8 cellular contexts compared by ENCODE assay signal in the genomic region with DNA sequence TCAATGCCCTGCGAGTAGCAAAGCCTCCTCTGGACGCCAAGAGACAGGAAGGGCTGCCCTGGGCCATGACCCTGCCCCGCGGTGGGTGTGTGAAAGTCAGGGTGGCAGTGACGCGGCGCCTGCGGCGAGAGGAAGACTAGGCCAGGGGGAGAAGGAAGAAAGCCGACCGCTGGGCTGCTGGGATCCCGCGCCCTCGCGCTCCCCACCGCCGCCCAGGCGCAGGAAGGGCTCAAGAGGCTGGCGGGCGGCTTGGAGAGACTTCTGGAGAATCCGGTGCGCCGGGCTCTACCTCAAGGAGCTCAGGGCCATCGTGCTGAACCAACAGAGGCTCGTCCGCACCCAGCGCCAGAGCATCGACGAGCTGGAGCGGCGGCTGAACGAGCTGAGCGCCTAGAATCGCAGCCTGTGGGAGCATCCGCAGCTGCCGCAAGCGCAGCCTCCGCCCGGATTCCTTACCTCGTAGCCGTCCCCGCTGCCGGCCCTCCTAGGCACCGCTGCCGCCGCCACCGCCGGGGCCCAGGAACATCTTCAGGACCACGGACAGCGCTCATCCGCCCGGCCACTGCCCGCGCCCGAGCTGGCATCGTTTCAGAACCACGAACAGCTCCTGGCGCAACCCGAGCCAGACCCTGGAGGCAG.
A peak's percentile ranks its signal among the peaks of the same experiment; 100 is the strongest.
DNase-seq lines count a peak whose midpoint lies in the region; ATAC-seq and TF ChIP-seq lines count a peak whose summit lies in the region.

No MANE protein-coding gene starts in this region.

- no peaks in the 10 kb centered on the region for H3K36me3 ChIP-seq in lower lobe of right lung

- no peaks in the 10 kb centered on the region for H3K4me1 ChIP-seq in lower lobe of right lung

- peaks cover 16% of the 10 kb centered on the region for H3K27me3 ChIP-seq in lower lobe of right lung (ENCODE audit: low read depth)

- intact Hi-C loops in lower lobe of right lung (cut with DNase I) = no loop called here

- no peak overlapping the region for H3K27ac ChIP-seq in lower lobe of right lung

- no peak for TF ChIP-seq CTCF in lower lobe of right lung (IDR thresholded peaks at IDR 0.05)

- H3K9me3 ChIP-seq in lower lobe of right lung = no peaks in the 10 kb centered on the region

- DNase-seq in NCI-H2107 treated with DMSO at 0.1 percent for 48 hours (lab: John Stamatoyannopoulos, UW; ENCODE audit: unreplicated experiment) (peak; percentile 18), lower lobe of right lung (peak; percentile 81)
- peak; percentile 15 to 34 for DNase-seq in activated CD8-positive, alpha-beta memory T cell treated with anti-CD3 and anti-CD28 coated beads for 4 hours (ENCODE audit: low read depth in 2 of 2)
- DNase-seq in effector CD8-positive, alpha-beta T cell (lab: John Stamatoyannopoulos, UW) = peak; percentile 73
- DNase-seq in stimulated activated CD4-positive, alpha-beta T cell treated with anti-CD3 and anti-CD28 coated beads, TNF-alpha, amount 100 ng/mL, for 48 hours (ENCODE audit: low read depth in 3 of 3) = peak; percentile 59 to 84 (median 70)

- no peak overlapping the region for H3K4me3 ChIP-seq in lower lobe of right lung

- peak; percentile 55 for ATAC-seq in GM19397 (IDR thresholded peaks at IDR 0.05; ENCODE audit: unreplicated experiment)
- peak; percentile 91 to 92 for ATAC-seq in lower lobe of right lung
- no peak for ATAC-seq in HG03095 (IDR thresholded peaks at IDR 0.05; ENCODE audit: unreplicated experiment)
- ATAC-seq in GM18502 (IDR thresholded peaks at IDR 0.05; ENCODE audit: poor library complexity, unreplicated experiment) = no peak

Comparison
In these comparisons a context has a peak if more than half of its experiments do, and no peak if none do; other contexts are left out.
1. ATAC-seq: peak in GM19397 (single experiment) and lower lobe of right lung (2 of 2); none in HG03095 (single experiment) and GM18502 (single experiment).
2. DNase-seq: peak in every context shown above with its lines; median percentile 81 in lower lobe of right lung; 73 in effector CD8-positive, alpha-beta T cell; 70 in stimulated activated CD4-positive, alpha-beta T cell treated with anti-CD3 and anti-CD28 coated beads, TNF-alpha, amount 100 ng/mL, for 48 hours; 24 in activated CD8-positive, alpha-beta memory T cell treated with anti-CD3 and anti-CD28 coated beads for 4 hours; 18 in NCI-H2107 treated with DMSO at 0.1 percent for 48 hours.